In genomic region chr4:67750691-67751090, GRCh38 we compare ENCODE assay signal across 25 cellular contexts. TPM values are rescaled to one million over a fixed set of nuclear protein-coding genes. Genes with fewer than 3 reads are reported as not detected.
DNase-seq lines count a peak whose midpoint lies in the region; ATAC-seq lines count a peak whose summit lies in the region.
"Had no signal": no experiment of that assay in that cellular context is flagged by ENCODE, and none has a peak within 500 bp of the region (broad histone marks: within the 10 kb centered on the region; RNA-seq: fewer than 3 reads in every experiment).

No MANE protein-coding gene starts in this region.

- H3K4me1 ChIP-seq in neuron (ENCODE audit: insufficient read depth, low read length), result peaks cover 23% of the 10 kb centered on the region

- H3K27ac ChIP-seq in epithelial cell of prostate, result peak overlapping the region; percentile 54
- H3K27ac ChIP-seq: BLaER1 treated with 17β-estradiol and CSF1 and Interleukin-3, amounts not matched to agents 10 nM and 100 nM had no signal

- DNase-seq in COLO829 (ENCODE audit: low spot score), result peak; percentile 28
- DNase-seq in SK-MEL-5 (ENCODE audit: low read depth, low spot score), result peak; percentile 3
- DNase-seq in epithelial cell of prostate (ENCODE audit: low read depth, low spot score), result no peak
- DNase-seq in SHP77 treated with DMSO at 0.1 percent for 48 hours (lab: John Stamatoyannopoulos, UW), result no peak
- DNase-seq in activated T-cell treated with anti-CD3 and anti-CD28 coated beads for 4 hours, result no peak
- DNase-seq in activated T-helper 1 cell treated with anti-CD3 and anti-CD28 coated beads, Interleukin-12 subunit alpha, Interleukin-12 subunit beta, Interleukin-2, Interleukin-4 antibody, amounts not matched to agents 30 ng/mL and 10 ng/mL and 1 ng/mL, durations not matched to agents 14 hours and 24 hours and 36 hours (ENCODE audit: low spot score), result no peak
- DNase-seq: 8988T; Calu3; CD8-positive, alpha-beta T cell; DMS153; Karpas-422; MG63; NCI-H1417; NCI-H1694 treated with DMSO at 0.1 percent for 48 hours; NCI-H2081 treated with DMSO at 0.1 percent for 48 hours; NCI-H2171 treated with DMSO at 0.1 percent for 48 hours; NCI-H446; NCI-H526; OCI-M1 had no signal

- H3K9me3 Mint-ChIP-seq in activated T-helper 1 cell treated with anti-CD3 and anti-CD28 coated beads, Interleukin-12 subunit alpha, Interleukin-12 subunit beta, Interleukin-2, Interleukin-4 antibody, amounts not matched to agents 30 ng/mL and 10 ng/mL and 1 ng/mL, durations not matched to agents 14 hours and 24 hours and 36 hours, result no peaks in the 10 kb centered on the region
- H3K9me3 Mint-ChIP-seq: CD8-positive, alpha-beta T cell had no signal

- intact Hi-C loops in activated T-helper 1 cell treated with anti-CD3 and anti-CD28 coated beads, Interleukin-12 subunit alpha, Interleukin-12 subunit beta, Interleukin-2, Interleukin-4 antibody, amounts not matched to agents 30 ng/mL and 10 ng/mL and 1 ng/mL, durations not matched to agents 14 hours and 24 hours and 36 hours (cut with micrococcal nuclease), result no loop called here

- no peak for ATAC-seq in GM21786 (IDR thresholded peaks at IDR 0.05; ENCODE audit: unreplicated experiment)
- ATAC-seq: CD8-positive, alpha-beta T cell; HCT116; Right ventricle myocardium inferior had no signal

- no peak overlapping the region for H3K4me3 ChIP-seq in neuron (ENCODE audit: low read length)
- H3K4me3 ChIP-seq: BLaER1 treated with 17β-estradiol and CSF1 and Interleukin-3, amounts not matched to agents 10 nM and 100 nM; MG63 had no signal

- in situ Hi-C loops in SK-MEL-5 (cut with HindIII; ENCODE audit: low pct_unique_long_range_greater_than_20kb, low sequenced_read_pairs), result no loop called here

- H3K27me3 ChIP-seq in neuron (ENCODE audit: insufficient read depth, low read length), result no peaks in the 10 kb centered on the region
- H3K27me3 ChIP-seq: BLaER1 treated with 17β-estradiol and CSF1 and Interleukin-3, amounts not matched to agents 10 nM and 100 nM; MG63 had no signal

- H3K27ac Mint-ChIP-seq in activated T-helper 1 cell treated with anti-CD3 and anti-CD28 coated beads, Interleukin-12 subunit alpha, Interleukin-12 subunit beta, Interleukin-2, Interleukin-4 antibody, amounts not matched to agents 30 ng/mL and 10 ng/mL and 1 ng/mL, durations not matched to agents 14 hours and 24 hours and 36 hours, result no peak overlapping the region
- H3K27ac Mint-ChIP-seq: CD8-positive, alpha-beta T cell had no signal

- no peaks in the 10 kb centered on the region for H3K36me3 ChIP-seq in neuron (ENCODE audit: insufficient read depth, low read length)
- H3K36me3 ChIP-seq: BLaER1 treated with 17β-estradiol and CSF1 and Interleukin-3, amounts not matched to agents 10 nM and 100 nM; MG63 had no signal

- no peaks in the 10 kb centered on the region for H3K9me3 ChIP-seq in neuron (ENCODE audit: low read length)
- H3K9me3 ChIP-seq: BLaER1 treated with 17β-estradiol and CSF1 and Interleukin-3, amounts not matched to agents 10 nM and 100 nM; MG63 had no signal

- H2AFZ ChIP-seq in neuron (ENCODE audit: low read depth, low read length), result peak overlapping the region; percentile 67

- no peak overlapping the region for H3K4me3 Mint-ChIP-seq in activated T-helper 1 cell treated with anti-CD3 and anti-CD28 coated beads, Interleukin-12 subunit alpha, Interleukin-12 subunit beta, Interleukin-2, Interleukin-4 antibody, amounts not matched to agents 30 ng/mL and 10 ng/mL and 1 ng/mL, durations not matched to agents 14 hours and 24 hours and 36 hours
- H3K4me3 Mint-ChIP-seq: CD8-positive, alpha-beta T cell had no signal

- no peaks in the 10 kb centered on the region for H3K27me3 Mint-ChIP-seq in activated T-helper 1 cell treated with anti-CD3 and anti-CD28 coated beads, Interleukin-12 subunit alpha, Interleukin-12 subunit beta, Interleukin-2, Interleukin-4 antibody, amounts not matched to agents 30 ng/mL and 10 ng/mL and 1 ng/mL, durations not matched to agents 14 hours and 24 hours and 36 hours (ENCODE audit: insufficient read depth)

- no peaks in the 10 kb centered on the region for H3K36me3 Mint-ChIP-seq in activated T-helper 1 cell treated with anti-CD3 and anti-CD28 coated beads, Interleukin-12 subunit alpha, Interleukin-12 subunit beta, Interleukin-2, Interleukin-4 antibody, amounts not matched to agents 30 ng/mL and 10 ng/mL and 1 ng/mL, durations not matched to agents 14 hours and 24 hours and 36 hours (ENCODE audit: low read depth)
- H3K36me3 Mint-ChIP-seq: CD8-positive, alpha-beta T cell had no signal

- H3K4me1 Mint-ChIP-seq in activated T-helper 1 cell treated with anti-CD3 and anti-CD28 coated beads, Interleukin-12 subunit alpha, Interleukin-12 subunit beta, Interleukin-2, Interleukin-4 antibody, amounts not matched to agents 30 ng/mL and 10 ng/mL and 1 ng/mL, durations not matched to agents 14 hours and 24 hours and 36 hours (ENCODE audit: low read depth), result peaks cover 9% of the 10 kb centered on the region

RNA-seq across cellular contexts. Expression of gene GNRHR, which starts 3.5 kb away (rescaled TPM):
- not detected in 2 replicates for total RNA-seq in SK-MEL-5 (2014; rRNA removed; shearing (Covaris generic))
- not detected in 2 replicates for polyA plus RNA-seq in SK-MEL-5 (2015; cell fraction: cytosol; rRNA removed)
- polyA plus RNA-seq in SK-MEL-5 (2015; cell fraction: nucleus; rRNA removed), result not detected in 2 replicates
- not detected in 2 replicates for total RNA-seq in activated T-helper 1 cell treated with anti-CD3 and anti-CD28 coated beads, Interleukin-12 subunit alpha, Interleukin-12 subunit beta, Interleukin-2, Interleukin-4 antibody, amounts not matched to agents 30 ng/mL and 10 ng/mL and 1 ng/mL, durations not matched to agents 14 hours and 24 hours and 36 hours
- total RNA-seq: Calu3; CD8-positive, alpha-beta T cell; H1; Right ventricle myocardium inferior had no signal
- polyA plus RNA-seq: H1 had no signal

RNA-seq across cellular contexts. Expression of gene UBA6, which starts 49.7 kb away (rescaled TPM):
- total RNA-seq in SK-MEL-5 (2014; rRNA removed; shearing (Covaris generic)), result 43.8 and 51.3 TPM in 2 replicates
- polyA plus RNA-seq in SK-MEL-5 (2015; cell fraction: cytosol; rRNA removed), result 6.9 and 23.0 TPM in 2 replicates
- 44.3 and 56.8 TPM in 2 replicates for polyA plus RNA-seq in SK-MEL-5 (2015; cell fraction: nucleus; rRNA removed)
- total RNA-seq in activated T-helper 1 cell treated with anti-CD3 and anti-CD28 coated beads, Interleukin-12 subunit alpha, Interleukin-12 subunit beta, Interleukin-2, Interleukin-4 antibody, amounts not matched to agents 30 ng/mL and 10 ng/mL and 1 ng/mL, durations not matched to agents 14 hours and 24 hours and 36 hours, result 78.2 and 78.5 TPM in 2 replicates

Comparison
In these comparisons a context has a peak if more than half of its experiments do, and no peak if none do; other contexts are left out.
1. DNase-seq: peak in COLO829 (single experiment) and SK-MEL-5 (single experiment); none in epithelial cell of prostate (single experiment), SHP77 treated with DMSO at 0.1 percent for 48 hours (single experiment), activated T-cell treated with anti-CD3 and anti-CD28 coated beads for 4 hours (single experiment) and activated T-helper 1 cell treated with anti-CD3 and anti-CD28 coated beads, Interleukin-12 subunit alpha, Interleukin-12 subunit beta, Interleukin-2, Interleukin-4 antibody, amounts not matched to agents 30 ng/mL and 10 ng/mL and 1 ng/mL, durations not matched to agents 14 hours and 24 hours and 36 hours (single experiment).